In genomic region chr2:8544786-8545631, GRCh38 we compare ENCODE assay signal across 7 cellular contexts.
DNase-seq lines count a peak whose midpoint lies in the region; ATAC-seq and TF ChIP-seq lines count a peak whose summit lies in the region.

No MANE protein-coding gene starts in this region.

- H3K9me3 Mint-ChIP-seq in activated CD4-positive, alpha-beta T cell treated with anti-CD3 and anti-CD28 coated beads for 36 hours (ENCODE audit: low read depth): no peaks in the 10 kb centered on the region
- H3K9me3 Mint-ChIP-seq in naive thymus-derived CD8-positive, alpha-beta T cell: no peaks in the 10 kb centered on the region

- CTCF ChIA-PET in activated CD4-positive, alpha-beta T cell treated with anti-CD3 and anti-CD28 coated beads for 36 hours (lab: Charles Lee): interaction anchor here (0.7 to 3.4 kb wide), 10 partner anchors 30 to 720 kb away, joined by 3 to 14 read pairs (median 3); no protein-coding TSS in a partner anchor

- peak; percentile 32 for ATAC-seq in GM18499 (IDR thresholded peaks at IDR 0.05; ENCODE audit: insufficient read depth, unreplicated experiment)
- ATAC-seq in HG02610 (IDR thresholded peaks at IDR 0.05; ENCODE audit: unreplicated experiment): peak; percentile 41
- ATAC-seq in activated CD4-positive, alpha-beta T cell treated with anti-CD3 and anti-CD28 coated beads for 36 hours: peak; percentile 66
- peak; percentile 91 to 97 for ATAC-seq in naive thymus-derived CD8-positive, alpha-beta T cell

- H3K27me3 Mint-ChIP-seq in activated CD4-positive, alpha-beta T cell treated with anti-CD3 and anti-CD28 coated beads for 36 hours: no peaks in the 10 kb centered on the region
- peaks cover 0 to 15% (median 4%) of the 10 kb centered on the region in 5 donors for H3K27me3 Mint-ChIP-seq in naive thymus-derived CD8-positive, alpha-beta T cell

- peak overlapping the region in 1 of 2 donors; percentile 81 for H3K27ac ChIP-seq in coronary artery

- DNase-seq in NCI-H2171 treated with DMSO at 0.1 percent for 48 hours (lab: John Stamatoyannopoulos, UW): peak; percentile 98
- DNase-seq in activated CD4-positive, alpha-beta T cell treated with anti-CD3 and anti-CD28 coated beads for 36 hours: peak; percentile 96
- peak; percentile 76 for DNase-seq in coronary artery (ENCODE audit: low spot score)
- peak; percentile 24 to 73 (median 42) for DNase-seq in naive thymus-derived CD8-positive, alpha-beta T cell
- DNase-seq in stimulated activated naive CD4-positive, alpha-beta T cell (lab: John Stamatoyannopoulos, UW): peak in 4 of 6 experiments; percentile 4 to 22 (median 14)

- no peak overlapping the region for H3K4me3 ChIP-seq in coronary artery

- TF ChIP-seq CTCF in coronary artery (IDR thresholded peaks at IDR 0.05): no peak

- peaks cover 2% of the 10 kb centered on the region for H3K36me3 Mint-ChIP-seq in activated CD4-positive, alpha-beta T cell treated with anti-CD3 and anti-CD28 coated beads for 36 hours (ENCODE audit: low read depth)
- no peaks in the 10 kb centered on the region for H3K36me3 Mint-ChIP-seq in naive thymus-derived CD8-positive, alpha-beta T cell

- H3K4me1 Mint-ChIP-seq in activated CD4-positive, alpha-beta T cell treated with anti-CD3 and anti-CD28 coated beads for 36 hours: peaks cover 78% of the 10 kb centered on the region
- peaks cover 30 to 75% (median 44%) of the 10 kb centered on the region in 4 donors for H3K4me1 Mint-ChIP-seq in naive thymus-derived CD8-positive, alpha-beta T cell

- no peak overlapping the region for H3K4me3 Mint-ChIP-seq in activated CD4-positive, alpha-beta T cell treated with anti-CD3 and anti-CD28 coated beads for 36 hours
- peak overlapping the region in 8 of 10 donors; percentile 4 to 42 (median 35) for H3K4me3 Mint-ChIP-seq in naive thymus-derived CD8-positive, alpha-beta T cell

- H3K27ac Mint-ChIP-seq in activated CD4-positive, alpha-beta T cell treated with anti-CD3 and anti-CD28 coated beads for 36 hours: peak overlapping the region; percentile 99
- H3K27ac Mint-ChIP-seq in naive thymus-derived CD8-positive, alpha-beta T cell: peak overlapping the region in 6 of 10 donors; percentile 22 to 86 (median 54)

- POLR2A ChIA-PET in activated CD4-positive, alpha-beta T cell treated with anti-CD3 and anti-CD28 coated beads for 36 hours (lab: Charles Lee): interaction anchor here (0.6 to 4.1 kb wide), 11 partner anchors 29 to 737 kb away, joined by 3 to 103 read pairs (median 4); partner anchors contain the start of gene ID2
- POLR2A ChIA-PET in naive thymus-derived CD8-positive, alpha-beta T cell (lab: Charles Lee): interaction anchor here (0.6 to 1.2 kb wide), 4 partner anchors 29 to 1340 kb away, joined by 3 read pairs; partner anchors contain the start of gene ID2

- intact Hi-C loops in activated CD4-positive, alpha-beta T cell treated with anti-CD3 and anti-CD28 coated beads for 36 hours (cut with DNase I, micrococcal nuclease): loop anchor here (1.0 to 10.0 kb wide), 11 partner anchors 30 to 1118 kb away; partner anchors contain the start of gene MBOAT2 (in 1 of the 2)

Comparison
In these comparisons a context has a peak if more than half of its experiments do, and no peak if none do; other contexts are left out.
1. ATAC-seq: peak in every context shown above with its lines; median percentile 94 in naive thymus-derived CD8-positive, alpha-beta T cell; 66 in activated CD4-positive, alpha-beta T cell treated with anti-CD3 and anti-CD28 coated beads for 36 hours; 41 in HG02610; 32 in GM18499.
2. DNase-seq: peak in every context shown above with its lines; median percentile 98 in NCI-H2171 treated with DMSO at 0.1 percent for 48 hours; 96 in activated CD4-positive, alpha-beta T cell treated with anti-CD3 and anti-CD28 coated beads for 36 hours; 76 in coronary artery; 42 in naive thymus-derived CD8-positive, alpha-beta T cell; 14 in stimulated activated naive CD4-positive, alpha-beta T cell.